ENCODE assay signal across 18 cellular contexts in genomic region chr4:71711985-71712348, GRCh38.
"Had no signal": no experiment of that assay in that cellular context is flagged by ENCODE, and none has a peak within 500 bp of the region (broad histone marks: within the 10 kb centered on the region; RNA-seq: fewer than 3 reads in every experiment).

No MANE protein-coding gene starts in this region.

- H3K4me1 ChIP-seq: heart right ventricle, sigmoid colon had no signal

- ATAC-seq: activated CD4-positive, CD25-positive, alpha-beta regulatory T cell treated with anti-CD3 and anti-CD28 coated beads, Interleukin-2, amount 50 U/mL, for 24 hours; heart right ventricle; stimulated activated effector memory CD8-positive, alpha-beta T cell treated with anti-CD3 and anti-CD28 coated beads, Interleukin-12 subunit alpha, Interleukin-12 subunit beta, amount 100 ng/mL, for 72 hours had no signal

- DNase-seq: activated CD4-positive, alpha-beta T cell treated with anti-CD3 and anti-CD28 coated beads, Interleukin-2, amount 50 U/mL, for 1 hour; activated naive CD4-positive, alpha-beta T cell; activated T-cell treated with anti-CD3 and anti-CD28 coated beads for 4 hours; cortex of kidney; effector CD4-positive, alpha-beta T cell; heart right ventricle; midbrain; sigmoid colon; stimulated activated CD4-positive, alpha-beta T cell treated with anti-CD3 and anti-CD28 coated beads, Interleukin-12 subunit alpha, Interleukin-12 subunit beta, amount 100 ng/mL, for 4 hours; stimulated activated CD4-positive, alpha-beta T cell treated with anti-CD3 and anti-CD28 coated beads, Interleukin-2, amount 100 ng/mL, for 24 hours had no signal

- H3K27ac ChIP-seq: heart right ventricle, sigmoid colon had no signal

- FAIRE-seq: endothelial cell of umbilical vein, frontal cortex, islet of Langerhans had no signal

- H3K9me3 Mint-ChIP-seq: central memory CD8-positive, alpha-beta T cell; stimulated activated effector memory CD8-positive, alpha-beta T cell treated with anti-CD3 and anti-CD28 coated beads, Interleukin-12 subunit alpha, Interleukin-12 subunit beta, amount 100 ng/mL, for 72 hours had no signal

- H3K36me3 Mint-ChIP-seq: stimulated activated effector memory CD8-positive, alpha-beta T cell treated with anti-CD3 and anti-CD28 coated beads, Interleukin-12 subunit alpha, Interleukin-12 subunit beta, amount 100 ng/mL, for 72 hours had no signal

- H3K4me3 Mint-ChIP-seq: central memory CD8-positive, alpha-beta T cell; neural crest cell; stimulated activated effector memory CD8-positive, alpha-beta T cell treated with anti-CD3 and anti-CD28 coated beads, Interleukin-12 subunit alpha, Interleukin-12 subunit beta, amount 100 ng/mL, for 72 hours had no signal

- H3K9me3 ChIP-seq: heart right ventricle, sigmoid colon had no signal

- H3K27me3 Mint-ChIP-seq: central memory CD8-positive, alpha-beta T cell had no signal

- H3K4me1 Mint-ChIP-seq: central memory CD8-positive, alpha-beta T cell; neural crest cell; stimulated activated effector memory CD8-positive, alpha-beta T cell treated with anti-CD3 and anti-CD28 coated beads, Interleukin-12 subunit alpha, Interleukin-12 subunit beta, amount 100 ng/mL, for 72 hours had no signal

- H3K36me3 ChIP-seq: heart right ventricle, sigmoid colon had no signal

- H3K27ac Mint-ChIP-seq: stimulated activated effector memory CD8-positive, alpha-beta T cell treated with anti-CD3 and anti-CD28 coated beads, Interleukin-12 subunit alpha, Interleukin-12 subunit beta, amount 100 ng/mL, for 72 hours had no signal

- H3K4me3 ChIP-seq: heart right ventricle, lung, sigmoid colon had no signal

- H3K27me3 ChIP-seq: heart right ventricle, sigmoid colon had no signal
